ENCODE assay signal across 15 cellular contexts in genomic region chr11:133964946-133965632, GRCh38. TPM values are rescaled to one million over a fixed set of nuclear protein-coding genes. Genes with fewer than 3 reads are reported as not detected.
DNase-seq lines count a peak whose midpoint lies in the region; ATAC-seq and TF ChIP-seq lines count a peak whose summit lies in the region.
"Had no signal": no experiment of that assay in that cellular context is flagged by ENCODE, and none has a peak within 500 bp of the region (broad histone marks: within the 10 kb centered on the region; RNA-seq: fewer than 3 reads in every experiment).

No MANE protein-coding gene starts in this region.

- H3K4me1 ChIP-seq in esophagus squamous epithelium: peaks cover 0 to 27% (median 7%) of the 10 kb centered on the region in 3 donors
- H3K4me1 ChIP-seq: SJCRH30 had no signal

- H3K27me3 ChIP-seq in esophagus squamous epithelium: peaks cover 0 to 43% (median 0%) of the 10 kb centered on the region in 4 donors

- WGBS in esophagus squamous epithelium, 2 donors: 50 to 56% methylated on average over 11 to 12 of the region's 12 CpGs

- TF ChIP-seq CTCF in esophagus squamous epithelium (IDR thresholded peaks at IDR 0.05) (no peak), retinal pigment epithelial cell (conservative IDR thresholded peaks at IDR 0.05; ENCODE audit: low read depth, low read length) (no peak)

- no peaks in the 10 kb centered on the region for H3K9me3 ChIP-seq in esophagus squamous epithelium
- H3K9me3 ChIP-seq: SJCRH30 had no signal

- intact Hi-C loops in esophagus squamous epithelium (cut with DNase I): no loop called here

- no peak overlapping the region for H3K4me3 ChIP-seq in esophagus squamous epithelium
- H3K4me3 ChIP-seq in retinal pigment epithelial cell (ENCODE audit: low read length): no peak overlapping the region
- H3K4me3 ChIP-seq: SJCRH30 had no signal

- no peaks in the 10 kb centered on the region for H3K36me3 ChIP-seq in esophagus squamous epithelium
- H3K36me3 ChIP-seq: SJCRH30 had no signal

- ATAC-seq in GM18517 (IDR thresholded peaks at IDR 0.05; ENCODE audit: unreplicated experiment): no peak

- DNase-seq in EH (ENCODE audit: low read depth) (peak; percentile 12), MV-4-11 (lab: John Stamatoyannopoulos, UW) (peak; percentile 13), esophagus squamous epithelium (lab: John Stamatoyannopoulos, UW) (no peak), retinal pigment epithelial cell (ENCODE audit: low read depth) (peak; percentile 99), SHP77 (lab: John Stamatoyannopoulos, UW) (no peak), NCI-H187 treated with DMSO at 0.1 percent for 48 hours (lab: John Stamatoyannopoulos, UW) (no peak), SHP77 treated with DMSO at 0.1 percent for 48 hours (lab: John Stamatoyannopoulos, UW) (no peak)
- DNase-seq: activated naive CD4-positive, alpha-beta T cell treated with anti-CD3 and anti-CD28 coated beads for 36 hours; CD4-positive, CD25-positive, alpha-beta regulatory T cell; cerebellar nuclear complex; immature natural killer cell; NCI-H1930; NCI-H82; SJCRH30 had no signal

- TF ChIP-seq POLR2A in esophagus squamous epithelium (IDR thresholded peaks at IDR 0.05): no peak

- H3K27ac ChIP-seq in esophagus squamous epithelium: peak overlapping the region in 3 of 4 donors; percentile 34 to 63 (median 52)
- H3K27ac ChIP-seq: SJCRH30 had no signal

RNA-seq across cellular contexts. Expression of gene IGSF9B, which starts 8.3 kb away (rescaled TPM):
- 1 to 10 TPM; 1.1 to 4.8 (median 1.8) TPM for total RNA-seq in esophagus squamous epithelium
- total RNA-seq: SJCRH30 had no signal

Comparison
In these comparisons a context has a peak if more than half of its experiments do, and no peak if none do; other contexts are left out.
1. DNase-seq: peak in EH (single experiment), MV-4-11 (single experiment) and retinal pigment epithelial cell (single experiment); none in esophagus squamous epithelium (single experiment), SHP77 (0 of 2), NCI-H187 treated with DMSO at 0.1 percent for 48 hours (single experiment) and SHP77 treated with DMSO at 0.1 percent for 48 hours (single experiment).